ENCODE assay signal across 8 cellular contexts in the genomic region with DNA sequence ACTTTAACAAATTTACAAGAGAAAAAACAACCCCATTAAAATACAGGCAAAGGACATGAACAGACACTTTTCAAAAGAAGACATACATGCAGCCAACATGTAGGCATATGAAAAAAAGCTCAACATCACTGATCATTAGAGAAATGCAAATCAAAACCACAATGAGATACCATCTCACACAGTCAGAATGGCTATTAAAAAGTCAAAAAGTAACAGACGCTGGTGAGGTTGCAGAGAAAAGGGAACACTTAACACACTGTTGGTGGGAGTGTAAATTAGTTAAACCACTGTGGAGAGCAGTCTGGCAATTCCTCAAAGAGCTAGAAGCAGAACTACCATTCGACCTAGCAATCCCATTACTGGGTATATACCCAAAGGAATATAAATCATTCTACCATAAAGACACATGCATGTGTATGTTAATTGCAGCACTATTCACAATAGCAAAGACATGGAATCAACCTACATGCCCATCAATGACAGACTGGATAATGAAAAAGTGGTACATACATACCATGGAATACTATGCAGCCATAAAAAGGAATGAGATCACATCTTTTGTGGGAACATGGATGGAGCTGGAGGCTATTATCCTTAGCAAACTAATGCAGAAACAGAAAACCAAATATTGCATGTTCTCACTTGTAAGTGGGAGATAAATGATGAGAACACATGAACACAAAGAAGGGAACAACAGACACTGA.
DNase-seq lines count a peak whose midpoint lies in the region; ATAC-seq and TF ChIP-seq lines count a peak whose summit lies in the region.
"Not testable (repeated sequence)": the region's sequence is repeated elsewhere in the genome, so short reads cannot be mapped to it uniquely, and the experiment has no call there.

No MANE protein-coding gene starts in this region.

- ATAC-seq in GM18519 (IDR thresholded peaks at IDR 0.05; ENCODE audit: low FRiP score, unreplicated experiment) (peak; percentile 63), GM19025 (IDR thresholded peaks at IDR 0.05; ENCODE audit: low read depth, unreplicated experiment) (peak; percentile 77), GM21381 (IDR thresholded peaks at IDR 0.05; ENCODE audit: unreplicated experiment) (peak; percentile 60), HG02763 (IDR thresholded peaks at IDR 0.05; ENCODE audit: unreplicated experiment) (peak; percentile 70), HG03095 (IDR thresholded peaks at IDR 0.05; ENCODE audit: unreplicated experiment) (peak; percentile 51), HG03521 (IDR thresholded peaks at IDR 0.05; ENCODE audit: unreplicated experiment) (peak; percentile 49)

- not testable (repeated sequence) for H3K4me3 ChIP-seq in GM12865 (ENCODE audit: low read depth, low read length)

- not testable (repeated sequence) for TF ChIP-seq CTCF in GM12865 (IDR thresholded peaks at IDR 0.05; ENCODE audit: insufficient read depth, low read depth, low read length, missing control alignments)

- DNase-seq in GM12865 (ENCODE audit: low read depth): peak; percentile 28
- DNase-seq in NCI-H526 (lab: John Stamatoyannopoulos, UW): peak; percentile 73 to 78
